ENCODE assay signal across 8 cellular contexts in the genomic region with DNA sequence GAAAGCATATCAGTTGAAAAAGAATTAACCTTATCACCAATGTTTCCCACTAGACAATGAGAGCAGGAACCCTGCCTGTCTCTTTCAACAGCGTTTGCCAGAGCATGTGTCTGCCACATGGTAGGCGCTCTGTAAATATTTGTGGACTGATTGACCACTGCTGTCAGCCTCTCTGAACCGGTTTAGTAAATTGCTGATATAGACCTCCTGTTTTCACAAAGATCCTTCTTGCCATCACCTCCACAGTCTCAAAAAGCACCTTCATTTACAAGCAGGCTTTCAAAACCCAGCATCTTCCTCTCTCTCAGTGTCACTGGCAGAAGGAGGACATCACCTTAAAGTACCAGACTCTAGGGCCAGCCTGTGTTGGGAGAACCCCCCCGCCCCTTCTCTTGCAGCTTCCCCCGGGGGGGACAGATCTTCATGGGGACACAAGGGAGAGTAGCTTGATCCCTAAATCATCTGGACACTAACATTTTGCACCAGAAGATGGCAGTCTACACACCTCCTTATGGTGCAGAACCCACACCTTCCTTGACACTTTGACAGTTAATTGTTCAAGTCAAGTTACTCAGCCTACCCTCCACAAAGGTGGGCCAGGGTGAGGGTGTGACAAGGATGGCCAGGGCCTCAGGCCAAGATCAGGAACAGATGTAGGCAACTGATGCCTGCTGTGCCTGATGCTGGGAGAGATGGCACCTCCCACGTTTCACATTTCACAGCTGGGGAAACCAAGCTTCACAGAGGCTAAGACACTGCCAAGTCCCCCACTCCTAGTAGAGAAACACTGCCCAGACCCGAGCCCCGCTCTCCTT. TPM values are rescaled to one million over a fixed set of nuclear protein-coding genes. Genes with fewer than 3 reads are reported as not detected.
DNase-seq lines count a peak whose midpoint lies in the region; ATAC-seq and TF ChIP-seq lines count a peak whose summit lies in the region.

No MANE protein-coding gene starts in this region.

- ATAC-seq in GM19468 (IDR thresholded peaks at IDR 0.05; ENCODE audit: extremely low read depth, unreplicated experiment): peak; percentile 38
- no peak for ATAC-seq in HG03439 (IDR thresholded peaks at IDR 0.05; ENCODE audit: unreplicated experiment)

- H3K27me3 ChIP-seq in Caco-2 (replicated peaks; ENCODE audit: control insufficient read depth, insufficient read depth, low read length): no peaks in the 10 kb centered on the region

- no peaks in the 10 kb centered on the region for H3K36me3 ChIP-seq in Caco-2 (ENCODE audit: control insufficient read depth, insufficient read depth, low read length)

- H3K4me3 Mint-ChIP-seq in Caco-2 (ENCODE audit: unreplicated experiment): peak overlapping the region; percentile 51

- CTCF ChIA-PET in Caco-2 (lab: Charles Lee): interaction anchor here (0.6 to 1.7 kb wide), 15 partner anchors 21 to 145 kb away, joined by 3 to 18 read pairs (median 4); a partner anchor contains a TSS

- peaks cover 27% of the 10 kb centered on the region for H3K4me1 Mint-ChIP-seq in Caco-2 (ENCODE audit: low read depth, unreplicated experiment)

- H3K9me3 ChIP-seq in Caco-2: no peaks in the 10 kb centered on the region

- DNase-seq in Caco-2 (peak; percentile 53 to 68), NCI-H1105 treated with DMSO at 0.1 percent for 48 hours (lab: John Stamatoyannopoulos, UW) (peak; percentile 60), T follicular helper cell (ENCODE audit: low read depth) (peak; percentile 37), T47D (ENCODE audit: low read depth in 1 of 2, low spot score in 1 of 2) (peak; percentile 54 to 84), iris pigment epithelial cell (ENCODE audit: low read depth) (peak; percentile 71)
- DNase-seq in stimulated activated CD8-positive, alpha-beta memory T cell treated with anti-CD3 and anti-CD28 coated beads, Interleukin-2, amount 100 ng/mL, for 1 hour (ENCODE audit: low read depth in 2 of 2): peak; percentile 3 to 21

- no peak overlapping the region for H3K4me3 ChIP-seq in Caco-2 (ENCODE audit: low read depth, low read length)

- H3K4me1 ChIP-seq in Caco-2: peaks cover 31% of the 10 kb centered on the region

- intact Hi-C loops in Caco-2 (cut with micrococcal nuclease; ENCODE audit: unreplicated experiment): loop anchor here (1.0 kb wide), 1 partner anchor 177 kb away; no protein-coding TSS in a partner anchor

- peak; percentile 55 to 60 for TF ChIP-seq CTCF in Caco-2 (IDR thresholded peaks at IDR 0.05; ENCODE audit: insufficient read depth in 1 of 2, low read depth in 1 of 2, low read length in 1 of 2, severe bottlenecking in 1 of 2, unreplicated experiment in 1 of 2)

- no TSS peak for BruUV-seq in Caco-2 (replicated peaks; lab: Mats Ljungman, UMichigan)

- in situ Hi-C loops in T47D (cut with HindIII; ENCODE audit: low pct_unique_long_range_greater_than_20kb, low sequenced_read_pairs): no loop called here

- peak overlapping the region; percentile 35 for H3K27ac Mint-ChIP-seq in Caco-2 (ENCODE audit: unreplicated experiment)

- POLR2A ChIA-PET in Caco-2 (lab: Charles Lee): no interaction called here

- no peaks in the 10 kb centered on the region for H3K27me3 Mint-ChIP-seq in Caco-2 (ENCODE audit: insufficient read depth, unreplicated experiment)

- H3K9me3 Mint-ChIP-seq in Caco-2 (ENCODE audit: unreplicated experiment): no peaks in the 10 kb centered on the region

- H3K36me3 Mint-ChIP-seq in Caco-2 (ENCODE audit: insufficient read depth, unreplicated experiment): peaks cover 4% of the 10 kb centered on the region

RNA-seq across cellular contexts. Expression of a gene that starts 37.8 kb away (rescaled TPM):
- 54.2 and 58.6 TPM in 2 replicates for total RNA-seq in Caco-2 (2022)

Comparison
In these comparisons a context has a peak if more than half of its experiments do, and no peak if none do; other contexts are left out.
1. DNase-seq: peak in every context shown above with its lines; median percentile 71 in iris pigment epithelial cell; 69 in T47D; 60 in Caco-2; 60 in NCI-H1105 treated with DMSO at 0.1 percent for 48 hours; 37 in T follicular helper cell; 12 in stimulated activated CD8-positive, alpha-beta memory T cell treated with anti-CD3 and anti-CD28 coated beads, Interleukin-2, amount 100 ng/mL, for 1 hour.